8 cellular contexts compared by ENCODE assay signal in genomic region chr12:47816646-47817271, GRCh38. TPM values are rescaled to one million over a fixed set of nuclear protein-coding genes. Genes with fewer than 3 reads are reported as not detected.
DNase-seq lines count a peak whose midpoint lies in the region; ATAC-seq and TF ChIP-seq lines count a peak whose summit lies in the region.

No MANE protein-coding gene starts in this region.

- H3K27ac ChIP-seq in body of pancreas (peak overlapping the region in 3 of 4 donors; percentile 94 to 95 (median 95)), lower lobe of right lung (peak overlapping the region; percentile 97), thoracic aorta (peak overlapping the region; percentile 98 to 99)

- H3K4me1 ChIP-seq in body of pancreas (peaks cover 70% of the 10 kb centered on the region), lower lobe of right lung (peaks cover 85% of the 10 kb centered on the region), thoracic aorta (ENCODE audit: control insufficient read depth in 1 of 2, low read depth in 2 of 2) (peaks cover 60 to 79% of the 10 kb centered on the region in 2 donors)

- ATAC-seq in body of pancreas: no peak
- ATAC-seq in lower lobe of right lung: no peak
- no peak for ATAC-seq in thoracic aorta (ENCODE audit: insufficient number of reproducible peaks, low FRiP score, low read depth)
- no peak for ATAC-seq in HG03439 (IDR thresholded peaks at IDR 0.05; ENCODE audit: unreplicated experiment)
- ATAC-seq in left colon: no peak

- H3K27me3 ChIP-seq in body of pancreas (no peaks in the 10 kb centered on the region), lower lobe of right lung (ENCODE audit: low read depth) (no peaks in the 10 kb centered on the region), thoracic aorta (replicated peaks; ENCODE audit: insufficient read depth) (no peaks in the 10 kb centered on the region)

- H3K9me3 ChIP-seq in body of pancreas (no peaks in the 10 kb centered on the region), lower lobe of right lung (no peaks in the 10 kb centered on the region), thoracic aorta (no peaks in the 10 kb centered on the region)

- DNase-seq in T-helper 1 cell: no peak
- no peak for DNase-seq in body of pancreas
- no peak for DNase-seq in lower lobe of right lung
- DNase-seq in thoracic aorta (ENCODE audit: low spot score): no peak
- no peak for DNase-seq in left colon
- DNase-seq in HUDEP-2 (lab: John Stamatoyannopoulos, UW; ENCODE audit: unreplicated experiment in 76 of 76): no peak

- peak overlapping the region; percentile 91 for H3K4me3 Mint-ChIP-seq in T-helper 1 cell treated with Interleukin-12 subunit alpha and Interleukin-12 subunit beta and Interleukin-4 antibody, amounts not matched to agents 30 μg/mL and 1 μg/mL, for 36 hours

- TF ChIP-seq CTCF in body of pancreas (IDR thresholded peaks at IDR 0.05) (no peak), lower lobe of right lung (IDR thresholded peaks at IDR 0.05) (no peak), thoracic aorta (IDR thresholded peaks at IDR 0.05) (no peak)

- WGBS in body of pancreas, 2 donors: 43 to 53% methylated on average over 3 to 9 of the region's 9 CpGs

- intact Hi-C loops in body of pancreas (cut with DNase I): no loop called here
- intact Hi-C loops in lower lobe of right lung (cut with DNase I): no loop called here
- intact Hi-C loops in left colon (cut with DNase I, micrococcal nuclease): no loop called here

- no peaks in the 10 kb centered on the region for H3K36me3 ChIP-seq in body of pancreas (replicated peaks in 1 of 2; ENCODE audit: insufficient read depth in 1 of 2, low read depth in 2 of 2)
- no peaks in the 10 kb centered on the region for H3K36me3 ChIP-seq in lower lobe of right lung
- H3K36me3 ChIP-seq in thoracic aorta: no peaks in the 10 kb centered on the region

- no peak for TF ChIP-seq POLR2A in body of pancreas (IDR thresholded peaks at IDR 0.05)

- H3K4me3 ChIP-seq in body of pancreas: no peak overlapping the region
- H3K4me3 ChIP-seq in lower lobe of right lung: peak overlapping the region; percentile 72
- H3K4me3 ChIP-seq in thoracic aorta: peak overlapping the region; percentile 90

- H3K9me3 Mint-ChIP-seq in T-helper 1 cell treated with Interleukin-12 subunit alpha and Interleukin-12 subunit beta and Interleukin-4 antibody, amounts not matched to agents 30 μg/mL and 1 μg/mL, for 36 hours: no peaks in the 10 kb centered on the region

- no peaks in the 10 kb centered on the region for H3K27me3 Mint-ChIP-seq in T-helper 1 cell treated with Interleukin-12 subunit alpha and Interleukin-12 subunit beta and Interleukin-4 antibody, amounts not matched to agents 30 μg/mL and 1 μg/mL, for 36 hours (ENCODE audit: low read depth)

- peaks cover 69% of the 10 kb centered on the region for H3K4me1 Mint-ChIP-seq in T-helper 1 cell treated with Interleukin-12 subunit alpha and Interleukin-12 subunit beta and Interleukin-4 antibody, amounts not matched to agents 30 μg/mL and 1 μg/mL, for 36 hours (ENCODE audit: low read depth)

- peaks cover 40% of the 10 kb centered on the region for H3K36me3 Mint-ChIP-seq in T-helper 1 cell treated with Interleukin-12 subunit alpha and Interleukin-12 subunit beta and Interleukin-4 antibody, amounts not matched to agents 30 μg/mL and 1 μg/mL, for 36 hours (ENCODE audit: low read depth)

- H3K27ac Mint-ChIP-seq in T-helper 1 cell treated with Interleukin-12 subunit alpha and Interleukin-12 subunit beta and Interleukin-4 antibody, amounts not matched to agents 30 μg/mL and 1 μg/mL, for 36 hours: peak overlapping the region; percentile 100

RNA-seq across cellular contexts. Expression of gene HDAC7, which starts 2.9 kb away (rescaled TPM):
- total RNA-seq in body of pancreas (10 to 100 TPM; 26.2 to 26.7 TPM), lower lobe of right lung (104 TPM), thoracic aorta (100 to 1,000 TPM in 1 of 2 donors, 10 to 100 TPM in 1; 77.8 to 112 TPM), left colon (10 to 100 TPM; 21.6 to 25.6 TPM)

RNA-seq across cellular contexts. Expression of gene SLC48A1, which starts 43.7 kb away (rescaled TPM):
- total RNA-seq in body of pancreas (10 to 100 TPM; 12.7 to 22.1 TPM), lower lobe of right lung (39.9 TPM), thoracic aorta (100 to 1,000 TPM in 1 of 2 donors, 10 to 100 TPM in 1; 60.5 to 107 TPM), left colon (10 to 100 TPM; 18.1 to 18.9 TPM)

RNA-seq across cellular contexts. Expression of gene RAPGEF3, which starts 58.1 kb away (rescaled TPM):
- 10 to 100 TPM; 11.9 to 23.4 TPM for total RNA-seq in body of pancreas
- 44.5 TPM for total RNA-seq in lower lobe of right lung
- total RNA-seq in thoracic aorta: 10 to 100 TPM; 40.9 to 77.4 TPM
- 1 to 10 TPM; 8.5 to 9.7 TPM for total RNA-seq in left colon

Comparison
In these comparisons a context has a peak if more than half of its experiments do, and no peak if none do; other contexts are left out.
1. H3K4me3 ChIP-seq: peak in lower lobe of right lung (single experiment) and thoracic aorta (single experiment); none in body of pancreas (0 of 2).
2. Peak in every context shown above with its lines, with median percentiles within 50 percentile points of each other: H3K27ac ChIP-seq.